19 cellular contexts compared by ENCODE assay signal in the genomic region with DNA sequence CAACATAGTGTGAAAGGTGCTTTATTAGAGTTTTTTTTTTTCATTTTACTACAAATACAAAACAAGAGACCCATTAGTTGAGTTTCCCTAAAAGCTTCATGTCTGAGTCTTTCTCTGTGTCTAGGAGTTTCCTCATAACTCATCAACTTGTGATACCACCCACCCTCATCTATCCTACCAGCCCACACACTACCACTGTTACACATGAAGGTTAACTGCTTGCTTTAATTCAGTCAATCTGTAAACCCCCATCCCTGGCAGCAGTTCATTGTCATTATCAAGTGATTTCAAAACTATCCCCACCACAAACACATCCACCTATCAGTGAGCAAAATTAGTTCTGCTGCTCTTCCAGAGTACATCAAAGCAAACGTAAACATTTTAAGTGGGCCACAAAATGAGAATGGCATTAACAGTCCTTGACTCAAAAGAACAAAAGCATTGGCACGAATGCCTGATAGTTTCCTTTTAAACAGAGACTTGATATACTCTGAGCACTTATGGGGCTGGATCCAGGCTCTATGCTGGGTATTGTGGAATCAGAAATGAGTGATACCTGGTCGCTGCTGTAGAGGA.
DNase-seq lines count a peak whose midpoint lies in the region; ATAC-seq and TF ChIP-seq lines count a peak whose summit lies in the region.
"Had no signal": no experiment of that assay in that cellular context is flagged by ENCODE, and none has a peak within 500 bp of the region (broad histone marks: within the 10 kb centered on the region; RNA-seq: fewer than 3 reads in every experiment).

No MANE protein-coding gene starts in this region.

- DNase-seq in DMS153 (lab: John Stamatoyannopoulos, UW) = peak; percentile 10
- no peak for DNase-seq in DMS153 treated with DMSO at 0.1 percent for 48 hours (lab: John Stamatoyannopoulos, UW; ENCODE audit: unreplicated experiment)
- peak; percentile 13 to 22 for DNase-seq in NCI-H187 (lab: John Stamatoyannopoulos, UW)
- peak; percentile 7 for DNase-seq in NCI-H510A (lab: John Stamatoyannopoulos, UW)
- peak; percentile 9 for DNase-seq in mesenchymal stem cell
- DNase-seq in natural killer cell = no peak
- no peak for DNase-seq in putamen (ENCODE audit: low spot score)
- DNase-seq: DMS 273 treated with DMSO at 0.1 percent for 48 hours; H7; NCI-H1436; NCI-H2081 treated with DMSO at 0.1 percent for 48 hours; NCI-H2227 treated with DMSO at 0.1 percent for 48 hours; NCI-H526 treated with DMSO at 0.1 percent for 48 hours; NK-92 treated with Interleukin-12 subunit alpha and Interleukin-12 subunit beta, amount 100 ng/mL, for 24 hours; Peyer's patch; SW 1271 had no signal

- no peak overlapping the region for H3K9ac ChIP-seq in mesenchymal stem cell (ENCODE audit: low read length)

- no peak overlapping the region for H2AK5ac ChIP-seq in mesenchymal stem cell (ENCODE audit: low read length, severe bottlenecking)

- H3K18ac ChIP-seq in mesenchymal stem cell (ENCODE audit: low read depth in 1 of 2, low read length in 2 of 2) = no peak overlapping the region

- H3K27me3 Mint-ChIP-seq in natural killer cell (ENCODE audit: low read depth in 2 of 2) = no peaks in the 10 kb centered on the region
- H3K27me3 Mint-ChIP-seq: B cell had no signal

- no peaks in the 10 kb centered on the region for H3K79me1 ChIP-seq in mesenchymal stem cell (replicated peaks; ENCODE audit: low read length, poor library complexity, severe bottlenecking)

- H2AFZ ChIP-seq in mesenchymal stem cell (ENCODE audit: low read depth, low read length) = no peak overlapping the region

- no peaks in the 10 kb centered on the region for H3K4me1 ChIP-seq in mesenchymal stem cell (ENCODE audit: control insufficient read depth, insufficient read depth, low read depth, low read length)
- H3K4me1 ChIP-seq: Peyer's patch had no signal

- H3K9me3 Mint-ChIP-seq in natural killer cell = peaks cover 0 to 4% of the 10 kb centered on the region in 2 donors

- H2BK120ac ChIP-seq in mesenchymal stem cell (ENCODE audit: low read depth, low read length) = no peak overlapping the region

- H3K27ac ChIP-seq in mesenchymal stem cell (ENCODE audit: low read length, poor library complexity, severe bottlenecking) = no peak overlapping the region
- H3K27ac ChIP-seq: 22Rv1, Peyer's patch had no signal

- no peak overlapping the region for H3K14ac ChIP-seq in mesenchymal stem cell (ENCODE audit: low read length in 2 of 2)

- no peak overlapping the region for H4K8ac ChIP-seq in mesenchymal stem cell (ENCODE audit: low read length)

- no peak overlapping the region for H3K23ac ChIP-seq in mesenchymal stem cell (ENCODE audit: low read length in 2 of 2)

- TF ChIP-seq CTCF in natural killer cell (IDR thresholded peaks at IDR 0.05) = no peak

- H3K9me3 ChIP-seq in mesenchymal stem cell (ENCODE audit: control insufficient read depth, low read length) = peaks cover 13% of the 10 kb centered on the region

- no peaks in the 10 kb centered on the region for H3K4me1 Mint-ChIP-seq in natural killer cell
- H3K4me1 Mint-ChIP-seq: B cell had no signal

- H3K4ac ChIP-seq in mesenchymal stem cell (ENCODE audit: low read depth in 1 of 2, low read length in 2 of 2) = no peak overlapping the region

- H3K27me3 ChIP-seq in mesenchymal stem cell (ENCODE audit: control insufficient read depth in 1 of 2, insufficient read depth in 1 of 2, low read length in 2 of 2) = peaks cover 0 to 10% of the 10 kb centered on the region in 2 experiments
- H3K27me3 ChIP-seq: Peyer's patch had no signal

- intact Hi-C loops in natural killer cell (cut with micrococcal nuclease) = no loop called here

- no peak overlapping the region for H3K4me3 Mint-ChIP-seq in natural killer cell
- H3K4me3 Mint-ChIP-seq: B cell had no signal

- no peak overlapping the region for H3K4me2 ChIP-seq in mesenchymal stem cell (ENCODE audit: low read length, poor library complexity, severe bottlenecking)

- ATAC-seq in GM21737 (IDR thresholded peaks at IDR 0.05; ENCODE audit: unreplicated experiment) (no peak), natural killer cell (no peak)

- WGBS in mesenchymal stem cell = 34% methylated on average over 2 of the region's 3 CpGs

- no peak overlapping the region for H3K4me3 ChIP-seq in mesenchymal stem cell (ENCODE audit: insufficient read depth in 1 of 2, low read depth in 1 of 2, low read length in 2 of 2)
- H3K4me3 ChIP-seq: Peyer's patch had no signal

- no peaks in the 10 kb centered on the region for H3K36me3 ChIP-seq in mesenchymal stem cell (ENCODE audit: control insufficient read depth in 1 of 2, insufficient read depth in 2 of 2, low read depth in 1 of 2, low read length in 2 of 2)
- H3K36me3 ChIP-seq: Peyer's patch had no signal

- no peaks in the 10 kb centered on the region for H3K36me3 Mint-ChIP-seq in natural killer cell

- H2BK12ac ChIP-seq in mesenchymal stem cell (ENCODE audit: low read length in 2 of 2) = no peak overlapping the region

- no peak overlapping the region for H4K91ac ChIP-seq in mesenchymal stem cell (ENCODE audit: low read length)

- no peak overlapping the region for H2BK5ac ChIP-seq in mesenchymal stem cell (ENCODE audit: low read depth, low read length, poor library complexity, severe bottlenecking)

- H3K27ac Mint-ChIP-seq in natural killer cell = no peak overlapping the region
- H3K27ac Mint-ChIP-seq: B cell had no signal

- no peak overlapping the region for H2BK15ac ChIP-seq in mesenchymal stem cell (ENCODE audit: low read depth, poor library complexity, severe bottlenecking)

Comparison
In these comparisons a context has a peak if more than half of its experiments do, and no peak if none do; other contexts are left out.
1. DNase-seq: peak in DMS153 (single experiment), NCI-H187 (2 of 2), NCI-H510A (single experiment) and mesenchymal stem cell (single experiment); none in DMS153 treated with DMSO at 0.1 percent for 48 hours (single experiment), natural killer cell (single experiment) and putamen (single experiment).